In genomic region chr20:49724637-49725606, GRCh38 we compare ENCODE assay signal across 8 cellular contexts. TPM values are rescaled to one million over a fixed set of nuclear protein-coding genes. Genes with fewer than 3 reads are reported as not detected.
DNase-seq lines count a peak whose midpoint lies in the region; ATAC-seq and TF ChIP-seq lines count a peak whose summit lies in the region.

No MANE protein-coding gene starts in this region.

- H3K4ac ChIP-seq in H9 (ENCODE audit: low read depth, low read length) = no peak overlapping the region

- H2BK12ac ChIP-seq in H9 (ENCODE audit: insufficient read length, low read depth, low read length) = no peak overlapping the region

- peak overlapping the region in 1 of 3 experiments; percentile 6; a peak in 1 of 7 replicates for H3K27ac Mint-ChIP-seq in H9

- peak overlapping the region; percentile 6 for H2AFZ ChIP-seq in H9 (ENCODE audit: low read length)

- no peak overlapping the region for H4K91ac ChIP-seq in H9 (ENCODE audit: insufficient read length, low read depth, low read length)

- H3K27me3 Mint-ChIP-seq in H9 (ENCODE audit: low read depth) = no peaks in the 10 kb centered on the region

- WGBS in H9 (ENCODE audit: extremely low coverage, insufficient read length, low lambda C conversion rate) = no CpG with 5 or more reads among the region's 11 CpGs
- WGBS in prostate gland = 66% methylated on average over 11 of the region's 11 CpGs

- no peak for DNase-seq in H9
- DNase-seq in SKM-1 treated with dmso at 0.1 percent for 144 hours (lab: John Stamatoyannopoulos, UW; ENCODE audit: unreplicated experiment) = peak; percentile 52
- DNase-seq in Right ventricle myocardium inferior (ENCODE audit: missing footprints) = peak; percentile 74
- peak; percentile 76 for DNase-seq in pulmonary artery endothelial cell (ENCODE audit: low read depth, low spot score)
- no peak for DNase-seq in activated T-cell treated with anti-CD3 and anti-CD28 coated beads, Interleukin-2, amount 50 U/mL, for 1 hour
- no peak for DNase-seq in prostate gland (ENCODE audit: low spot score)
- no peak for DNase-seq in ACHN

- no peaks in the 10 kb centered on the region for H3K9me3 ChIP-seq in H9 (ENCODE audit: control insufficient read depth, low read depth, low read length)
- H3K9me3 ChIP-seq in prostate gland = no peaks in the 10 kb centered on the region

- in situ Hi-C loops in ACHN (cut with HindIII; ENCODE audit: low pct_ligation_motif_present, low pct_unique_long_range_greater_than_20kb, low sequenced_read_pairs) = no loop called here

- H3K18ac ChIP-seq in H9 (ENCODE audit: insufficient read length, low read depth, low read length) = no peak overlapping the region

- H3K4me1 ChIP-seq in H9 (ENCODE audit: insufficient read depth, low read length) = 0 out of 2 replicates have a peak, but pooled peaks cover 2% of the 10 kb centered on the region
- no peaks in the 10 kb centered on the region for H3K4me1 ChIP-seq in prostate gland (replicated peaks)

- peaks cover 0 to 3% (median 0%) of the 10 kb centered on the region in 3 experiments; a peak in 1 of 7 replicates for H3K36me3 Mint-ChIP-seq in H9 (ENCODE audit: insufficient read depth in 1 of 3, low read depth in 3 of 3)

- peaks cover 11% of the 10 kb centered on the region in 2 experiments for H3K4me1 Mint-ChIP-seq in H9

- no peak overlapping the region for H3K56ac ChIP-seq in H9 (ENCODE audit: insufficient read length, low read depth, low read length)

- H2BK5ac ChIP-seq in H9 (ENCODE audit: insufficient read length, low read length) = no peak overlapping the region

- H3K27me3 ChIP-seq in H9 (ENCODE audit: insufficient read depth, low read length) (no peaks in the 10 kb centered on the region), prostate gland (replicated peaks; ENCODE audit: insufficient read depth) (no peaks in the 10 kb centered on the region)

- no peaks in the 10 kb centered on the region for H3K79me2 ChIP-seq in H9 (ENCODE audit: insufficient read depth, low read length)

- ATAC-seq in Right ventricle myocardium inferior = peak; percentile 68
- no peak for ATAC-seq in GM21786 (IDR thresholded peaks at IDR 0.05; ENCODE audit: unreplicated experiment)

- no peak overlapping the region for H2BK15ac ChIP-seq in H9 (ENCODE audit: low read depth, low read length)

- H3K27ac ChIP-seq in H9 (ENCODE audit: insufficient read length, low read depth, low read length) = no peak overlapping the region
- H3K27ac ChIP-seq in prostate gland = no peak overlapping the region

- peaks cover 0 to 3% of the 10 kb centered on the region in 2 experiments; a peak in 3 of 5 replicates for H3K9me3 Mint-ChIP-seq in H9

- H3K4me3 ChIP-seq in prostate gland = no peak overlapping the region

- H3K9ac ChIP-seq in H9 (ENCODE audit: extremely low read depth, insufficient read length, low read length) = no peak overlapping the region

- H3K4me3 Mint-ChIP-seq in H9 = peak overlapping the region in 1 of 2 experiments; percentile 23; a peak in 1 of 5 replicates

- H2BK120ac ChIP-seq in H9 (ENCODE audit: low read depth, low read length, poor library complexity, severe bottlenecking) = no peak overlapping the region

- no peak overlapping the region for H4K8ac ChIP-seq in H9 (replicated peaks; ENCODE audit: insufficient read length, low read depth, low read length)

- no peaks in the 10 kb centered on the region for H3K23me2 ChIP-seq in H9 (ENCODE audit: insufficient read length, low read depth, low read length, poor library complexity, severe bottlenecking)

- no peak overlapping the region for H3K4me2 ChIP-seq in H9 (ENCODE audit: insufficient read depth, insufficient read length, low read length)

- H3K23ac ChIP-seq in H9 (ENCODE audit: insufficient read length, low read depth, low read length) = no peak overlapping the region

- H3T11ph ChIP-seq in H9 (ENCODE audit: low read length) = no peak overlapping the region

- H4K5ac ChIP-seq in H9 (ENCODE audit: insufficient read length, low read depth, low read length) = no peak overlapping the region

- intact Hi-C loops in Right ventricle myocardium inferior (cut with DNase I) = no loop called here
- intact Hi-C loops in prostate gland (cut with DNase I) = no loop called here

- H2AK5ac ChIP-seq in H9 (ENCODE audit: insufficient read length, low read length) = no peak overlapping the region

- no peak for TF ChIP-seq CTCF in H9 (conservative IDR thresholded peaks at IDR 0.05)
- TF ChIP-seq CTCF in prostate gland (IDR thresholded peaks at IDR 0.05) = no peak

- H3K79me1 ChIP-seq in H9 (ENCODE audit: insufficient read depth, low read depth, low read length, poor library complexity, severe bottlenecking) = no peaks in the 10 kb centered on the region

- no peak overlapping the region for H3K14ac ChIP-seq in H9 (ENCODE audit: insufficient read depth, low read length)

- no peak overlapping the region for H2BK20ac ChIP-seq in H9 (ENCODE audit: low read depth, low read length, poor library complexity, severe bottlenecking)

- no peak for TF ChIP-seq POLR2A in prostate gland (IDR thresholded peaks at IDR 0.05)

- H4K20me1 ChIP-seq in H9 (ENCODE audit: control insufficient read depth, insufficient read depth, insufficient read length) = no peaks in the 10 kb centered on the region

- H3K36me3 ChIP-seq in prostate gland = no peaks in the 10 kb centered on the region

RNA-seq across cellular contexts. Expression of gene B4GALT5, which starts 11.2 kb away (rescaled TPM):
- total RNA-seq in H9 (2021) (75.9 and 77.0 TPM in 2 replicates), Right ventricle myocardium inferior (44.0 TPM), pulmonary artery endothelial cell (55.8 and 75.4 TPM in 2 replicates), prostate gland (10 to 100 TPM; 17.8 to 53.7 TPM)

Comparison
In these comparisons a context has a peak if more than half of its experiments do, and no peak if none do; other contexts are left out.
1. DNase-seq: peak in SKM-1 treated with dmso at 0.1 percent for 144 hours (single experiment), Right ventricle myocardium inferior (single experiment) and pulmonary artery endothelial cell (single experiment); none in H9 (single experiment), activated T-cell treated with anti-CD3 and anti-CD28 coated beads, Interleukin-2, amount 50 U/mL, for 1 hour (single experiment), prostate gland (single experiment) and ACHN (single experiment).